Comparison of ENCODE assay signal across 8 cellular contexts in genomic region chr11:85810871-85811611, GRCh38. TPM values are rescaled to one million over a fixed set of nuclear protein-coding genes. Genes with fewer than 3 reads are reported as not detected.
A peak's percentile ranks its signal among the peaks of the same experiment; 100 is the strongest.
DNase-seq lines count a peak whose midpoint lies in the region; ATAC-seq, FAIRE-seq and TF ChIP-seq lines count a peak whose summit lies in the region.

Gene SYTL2 (minus strand): TSS chr11:85811141. CDS start chr11:85757725, 53,416 bp downstream.

- no peak within 1 kb of the TSS for H3K27ac ChIP-seq in BLaER1
- peak within 1 kb of the TSS; percentile 38 for H3K27ac ChIP-seq in OCI-LY7 (ENCODE audit: low read depth, low read length, poor library complexity, severe bottlenecking)

- H3K27me3 ChIP-seq in BLaER1, result peaks cover 45% of the 10 kb centered on the region

- CTCF ChIA-PET in OCI-LY7 (lab: Charles Lee; ENCODE audit: unreplicated experiment), result no interaction called here

- DNase-seq in GM19239 (ENCODE audit: insufficient read length, low spot score), result peak; percentile 47
- peak; percentile 60 for DNase-seq in OCI-LY7 (ENCODE audit: low spot score)
- peak; percentile 70 for DNase-seq in activated T-helper 1 cell treated with Interleukin-2 at 50 U/mL for 16 hours (ENCODE audit: low read depth)
- DNase-seq in fibroblast of gingiva (ENCODE audit: low read depth), result peak; percentile 38
- peak; percentile 58 for DNase-seq in naive B cell
- DNase-seq in stimulated activated CD8-positive, alpha-beta memory T cell treated with anti-CD3 and anti-CD28 coated beads, Interleukin-7, amount 100 ng/mL, for 48 hours (ENCODE audit: extremely low read depth in 1 of 2, low read depth in 1 of 2), result peak; percentile 61 to 63

- H3K4me3 ChIP-seq in BLaER1, result peak within 1 kb of the TSS; percentile 64
- H3K4me3 ChIP-seq in OCI-LY7 (ENCODE audit: low read depth, low read length, poor library complexity, severe bottlenecking), result peak within 1 kb of the TSS; percentile 62

- POLR2A ChIA-PET in OCI-LY7 (lab: Charles Lee), result interaction anchor here (0.5 kb wide), 1 partner anchor 448 kb away, joined by 4 read pairs; no protein-coding TSS in a partner anchor

- no peaks in the 10 kb centered on the region for H3K9me2 ChIP-seq in OCI-LY7 (ENCODE audit: insufficient read depth, low read length)

- H3K4me2 ChIP-seq in BLaER1 (peak within 1 kb of the TSS; percentile 83), OCI-LY7 (ENCODE audit: low read length) (peak within 1 kb of the TSS; percentile 63)

- no peaks in the 10 kb centered on the region for H3K79me2 ChIP-seq in OCI-LY7 (ENCODE audit: insufficient read depth, low read depth, low read length)

- peaks cover 11% of the 10 kb centered on the region for H3K4me1 ChIP-seq in BLaER1
- H3K4me1 ChIP-seq in OCI-LY7 (ENCODE audit: insufficient read depth, low read length, poor library complexity, severe bottlenecking), result peaks cover 32% of the 10 kb centered on the region

- no peaks in the 10 kb centered on the region for H3K36me3 Mint-ChIP-seq in naive B cell

- peaks cover 6 to 17% (median 13%) of the 10 kb centered on the region in 3 donors for H3K27me3 Mint-ChIP-seq in naive B cell

- BruUV-seq in OCI-LY7 (replicated peaks; lab: Mats Ljungman, UMichigan), result no TSS peak

- peak within 1 kb of the TSS; percentile 77 to 93 (median 87) for H3K4me3 Mint-ChIP-seq in naive B cell

- H3K4me1 Mint-ChIP-seq in naive B cell, result peaks cover 14 to 19% (median 18%) of the 10 kb centered on the region in 3 donors

- peak within 1 kb of the TSS; percentile 8; the same call in 1 of the 2 replicates for H3K9ac ChIP-seq in BLaER1

- H2AFZ ChIP-seq in OCI-LY7 (ENCODE audit: low read length), result peak within 1 kb of the TSS; percentile 92

- H4K20me1 ChIP-seq in BLaER1 (no peaks in the 10 kb centered on the region), OCI-LY7 (ENCODE audit: insufficient read depth, low read length) (no peaks in the 10 kb centered on the region)

- H3K9me3 ChIP-seq in BLaER1 (no peaks in the 10 kb centered on the region), OCI-LY7 (ENCODE audit: low read length) (no peaks in the 10 kb centered on the region)

- intact Hi-C loops in OCI-LY7 (cut with micrococcal nuclease; ENCODE audit: unreplicated experiment), result no loop called here

- FAIRE-seq in GM19239 (lab: Jason Lieb, UNC), result no peak

- peak; percentile 49 for ATAC-seq in HG03378 (IDR thresholded peaks at IDR 0.05; ENCODE audit: unreplicated experiment)
- ATAC-seq in naive B cell (ENCODE audit: low read depth in 2 of 2), result peak; percentile 89 to 93

- H3K36me3 ChIP-seq in BLaER1 (no peaks in the 10 kb centered on the region), OCI-LY7 (ENCODE audit: insufficient read depth, low read length) (no peaks in the 10 kb centered on the region)

- H3K27ac Mint-ChIP-seq in naive B cell, result peak within 1 kb of the TSS in 4 of 6 donors; percentile 24 to 73 (median 52)

- no peaks in the 10 kb centered on the region for H3K9me3 Mint-ChIP-seq in naive B cell

- no peak for TF ChIP-seq CTCF in OCI-LY7 (conservative IDR thresholded peaks at IDR 0.05; ENCODE audit: low read length)

RNA-seq across cellular contexts. Expression of gene SYTL2, which starts in this region (rescaled TPM):
- 1.6 and 2.6 TPM in 2 replicates for total RNA-seq in OCI-LY7 (2014; rRNA removed; shearing (Covaris generic))
- 5.1 and 7.3 TPM in 2 replicates for total RNA-seq in OCI-LY7 (2022)
- under 1 TPM in 4 of 6 donors, not detected in 2; 0.32 to 1.00 (median 0.55) TPM for polyA plus RNA-seq in naive B cell (ENCODE audit: low read depth in 6 of 6)

Comparison
In these comparisons a context has a peak if more than half of its experiments do, and no peak if none do; other contexts are left out.
1. Peak in DNase-seq and ATAC-seq in naive B cell; RNA of the gene not detected or under 1 TPM.